Comparison of ENCODE assay signal across 8 cellular contexts in the genomic region with DNA sequence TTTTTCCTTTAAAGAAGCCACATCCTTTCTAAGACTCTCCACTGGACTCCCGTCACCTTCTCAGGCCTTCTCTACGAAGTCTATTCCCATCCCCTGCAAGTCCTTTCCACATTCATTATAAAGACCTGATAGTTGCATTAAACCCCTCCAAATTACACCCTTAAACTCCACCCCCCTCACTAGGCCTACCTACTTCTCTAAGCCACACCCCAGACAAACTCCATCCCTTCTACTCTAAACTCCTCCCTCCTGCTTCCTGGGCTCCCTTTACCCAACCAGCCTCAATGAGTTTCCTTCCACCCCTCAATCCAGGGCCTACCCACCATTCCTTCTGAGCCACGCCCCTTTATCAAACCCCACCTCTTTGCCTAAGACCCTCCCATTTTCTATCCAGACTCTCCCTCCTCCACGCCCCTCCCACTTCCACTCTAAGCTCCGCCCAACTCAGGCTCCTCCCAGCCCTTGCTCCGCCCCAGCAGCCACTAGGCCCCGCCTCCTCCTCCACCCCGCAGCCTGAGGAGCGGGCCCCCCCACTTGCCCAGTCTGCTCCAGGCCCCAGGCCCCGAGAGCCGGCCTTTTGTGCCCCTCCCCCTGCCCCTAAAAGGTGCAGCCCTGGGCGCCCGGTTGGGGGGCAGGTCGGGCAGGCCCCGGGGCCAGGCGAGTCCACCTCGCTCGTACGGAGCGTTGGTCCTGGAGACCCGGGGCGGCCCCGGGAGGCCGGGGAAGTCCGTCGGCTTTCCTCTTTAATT. TPM values are rescaled to one million over a fixed set of nuclear protein-coding genes. Genes with fewer than 3 reads are reported as not detected.
A peak's percentile ranks its signal among the peaks of the same experiment; 100 is the strongest.
DNase-seq lines count a peak whose midpoint lies in the region; ATAC-seq and TF ChIP-seq lines count a peak whose summit lies in the region.

No MANE protein-coding gene starts in this region.

- H2AK5ac ChIP-seq in IMR-90 (ENCODE audit: low read depth, low read length), result 0 out of 2 replicates have a peak overlapping the region, but pooled peaks have one; percentile 37

- H2AFZ ChIP-seq in IMR-90 (replicated peaks; ENCODE audit: low read length, poor library complexity) (peak overlapping the region; percentile 98), OCI-LY7 (ENCODE audit: low read length) (peak overlapping the region; percentile 66; the same call in 1 of the 2 replicates)

- H3K36me3 ChIP-seq in IMR-90 (ENCODE audit: control insufficient read depth, insufficient read depth, low read length) (peaks cover 22% of the 10 kb centered on the region), OCI-LY7 (ENCODE audit: insufficient read depth, low read length) (peaks cover 25% of the 10 kb centered on the region), muscle layer of colon (ENCODE audit: insufficient read depth, low read length) (peaks cover 20% of the 10 kb centered on the region)

- H3K9me3 ChIP-seq in IMR-90 (ENCODE audit: control insufficient read depth, insufficient read depth, low read length), result no peaks in the 10 kb centered on the region
- no peaks in the 10 kb centered on the region for H3K9me3 ChIP-seq in OCI-LY7 (ENCODE audit: low read length)
- H3K9me3 ChIP-seq in muscle layer of colon (ENCODE audit: low read length), result no peaks in the 10 kb centered on the region

- no peaks in the 10 kb centered on the region for H3K9me2 ChIP-seq in OCI-LY7 (ENCODE audit: insufficient read depth, low read length)

- ATAC-seq in GM21526 (IDR thresholded peaks at IDR 0.05; ENCODE audit: low FRiP score, unreplicated experiment) (peak; percentile 40), IMR-90 (ENCODE audit: low read depth) (peak; percentile 85)

- H3K9ac ChIP-seq in IMR-90 (ENCODE audit: low read depth, low read length), result peak overlapping the region; percentile 48
- H3K9ac ChIP-seq in muscle layer of colon (ENCODE audit: low read length), result no peak overlapping the region

- peak overlapping the region; percentile 79 for H2BK5ac ChIP-seq in IMR-90 (ENCODE audit: low read depth, low read length, poor library complexity, severe bottlenecking)

- 44% methylated on average over 4 of the region's 26 CpGs; no CpG with 5 or more reads in 1 of the 2 experiments for WGBS in IMR-90 (ENCODE audit: extremely low coverage in 2 of 2, insufficient read length in 1 of 2), 2 experiments

- peak overlapping the region; percentile 67 for H4K91ac ChIP-seq in IMR-90 (ENCODE audit: insufficient read depth, low read depth, low read length)

- peak; percentile 78 for TF ChIP-seq POLR2A in IMR-90 (IDR thresholded peaks at IDR 0.05; ENCODE audit: low read depth, low read length)
- no peak for TF ChIP-seq POLR2A in erythroblast (IDR thresholded peaks at IDR 0.05; ENCODE audit: low read length)

- H3K27ac ChIP-seq in IMR-90 (ENCODE audit: insufficient read depth, low read length) (peak overlapping the region; percentile 73), OCI-LY7 (ENCODE audit: low read depth, low read length, poor library complexity, severe bottlenecking) (peak overlapping the region; percentile 94), muscle layer of colon (ENCODE audit: low read depth, low read length) (peak overlapping the region; percentile 99)

- peak overlapping the region; percentile 81 to 97; a peak in 3 of 4 replicates for H4K8ac ChIP-seq in IMR-90 (ENCODE audit: low read depth in 2 of 2, low read length in 2 of 2)

- H2BK120ac ChIP-seq in IMR-90 (ENCODE audit: low read depth, low read length), result no peak overlapping the region

- H3K4me2 ChIP-seq in IMR-90 (ENCODE audit: low read depth, low read length) (peak overlapping the region; percentile 9), OCI-LY7 (ENCODE audit: low read length) (peak overlapping the region; percentile 70)

- intact Hi-C loops in IMR-90 (cut with micrococcal nuclease), result no loop called here
- intact Hi-C loops in OCI-LY7 (cut with micrococcal nuclease; ENCODE audit: unreplicated experiment), result loop anchor here (1.0 to 2.0 kb wide), 2 partner anchors 18 to 44 kb away; a partner anchor contains a TSS

- in situ Hi-C loops in IMR-90 (cut with MboI; ENCODE audit: low sequenced_read_pairs), result no loop called here

- no peaks in the 10 kb centered on the region for H3K27me3 ChIP-seq in IMR-90 (ENCODE audit: control insufficient read depth, insufficient read depth, low read length)
- H3K27me3 ChIP-seq in muscle layer of colon (ENCODE audit: control insufficient read depth in 1 of 2, insufficient read depth in 2 of 2, low read length in 2 of 2), result no peaks in the 10 kb centered on the region

- H3K14ac ChIP-seq in IMR-90 (replicated peaks; ENCODE audit: low read depth, low read length), result peak overlapping the region; percentile 51; the same call in 1 of the 2 replicates

- DNase-seq in DMS 273 (lab: John Stamatoyannopoulos, UW; ENCODE audit: unreplicated experiment) (peak; percentile 93), IMR-90 (peak; percentile 96), OCI-LY7 (ENCODE audit: low spot score) (peak; percentile 92), activated T-cell treated with anti-CD3 and anti-CD28 coated beads for 48 hours (ENCODE audit: low read depth) (peak; percentile 90), erythroblast (lab: John Stamatoyannopoulos, UW) (peak; percentile 96 to 98)
- peak; percentile 84 to 87 for DNase-seq in stimulated activated CD8-positive, alpha-beta memory T cell treated with anti-CD3 and anti-CD28 coated beads, Interleukin-7, amount 100 ng/mL, for 1 hour (ENCODE audit: low read depth in 2 of 2)

- H3K23ac ChIP-seq in IMR-90 (ENCODE audit: low read depth, low read length), result no peak overlapping the region

- CTCF ChIA-PET in IMR-90 (lab: Yijun Ruan, JAX) (interaction anchor here (1.3 kb wide), 1 partner anchor 132 kb away, joined by 6 read pairs; no protein-coding TSS in a partner anchor), OCI-LY7 (lab: Charles Lee; ENCODE audit: unreplicated experiment) (interaction anchor here (0.6 kb wide), 1 partner anchor 50 kb away, joined by 3 read pairs; no protein-coding TSS in a partner anchor)

- H2BK20ac ChIP-seq in IMR-90 (ENCODE audit: low read depth, low read length), result no peak overlapping the region

- TF ChIP-seq RAD21 in IMR-90 (IDR thresholded peaks at IDR 0.05; ENCODE audit: low read length), result no peak

- H2AK9ac ChIP-seq in IMR-90 (replicated peaks; ENCODE audit: low read depth, low read length, poor library complexity), result peak overlapping the region; percentile 94

- H3K4me1 ChIP-seq in IMR-90 (ENCODE audit: control insufficient read depth, insufficient read depth, low read length), result peaks cover 4% of the 10 kb centered on the region; the same call in 1 of the 2 replicates
- H3K4me1 ChIP-seq in OCI-LY7 (ENCODE audit: insufficient read depth, low read length, poor library complexity, severe bottlenecking), result peaks cover 26% of the 10 kb centered on the region
- peaks cover 18% of the 10 kb centered on the region for H3K4me1 ChIP-seq in muscle layer of colon (ENCODE audit: insufficient read depth, low read length)

- no peak overlapping the region for H4K5ac ChIP-seq in IMR-90 (ENCODE audit: low read depth, low read length)

- H3K18ac ChIP-seq in IMR-90 (ENCODE audit: low read depth, low read length), result no peak overlapping the region

- H3K4me3 ChIP-seq in IMR-90 (ENCODE audit: insufficient read depth, low read depth, low read length) (peak overlapping the region; percentile 56), OCI-LY7 (ENCODE audit: low read depth, low read length, poor library complexity, severe bottlenecking) (peak overlapping the region; percentile 74), muscle layer of colon (ENCODE audit: low read depth in 1 of 2, low read length in 2 of 2) (peak overlapping the region; percentile 75 to 91)

- dilution Hi-C loops in IMR-90 (cut with HindIII; ENCODE audit: low sequenced_read_pairs, unreplicated experiment), result no loop called here

- H3K79me1 ChIP-seq in IMR-90 (ENCODE audit: low read depth in 1 of 2, low read length in 2 of 2), result peaks cover 19 to 36% of the 10 kb centered on the region in 2 experiments

- BruUV-seq in IMR-90 (replicated peaks; lab: Mats Ljungman, UMichigan) (no TSS peak), OCI-LY7 (replicated peaks; lab: Mats Ljungman, UMichigan) (no TSS peak)

- POLR2A ChIA-PET in IMR-90 (lab: Charles Lee; ENCODE audit: unreplicated experiment) (interaction anchor here (0.5 to 1.4 kb wide), 6 partner anchors 13 to 451 kb away, joined by 3 to 10 read pairs (median 4); a partner anchor contains a TSS), OCI-LY7 (lab: Charles Lee) (interaction anchor here (0.8 to 1.6 kb wide), 4 partner anchors 11 to 48 kb away, joined by 3 to 15 read pairs (median 6); a partner anchor contains a TSS)

- no peak overlapping the region for H2BK15ac ChIP-seq in IMR-90 (ENCODE audit: low read depth, low read length)

- H3K79me2 ChIP-seq in OCI-LY7 (ENCODE audit: insufficient read depth, low read depth, low read length), result no peaks in the 10 kb centered on the region

- peaks cover 13% of the 10 kb centered on the region for H3K9me1 ChIP-seq in IMR-90 (ENCODE audit: insufficient read depth, low read length)

- no peak for TF ChIP-seq CTCF in IMR-90 (conservative IDR thresholded peaks at IDR 0.05; ENCODE audit: low read depth, low read length)
- no peak for TF ChIP-seq CTCF in OCI-LY7 (conservative IDR thresholded peaks at IDR 0.05; ENCODE audit: low read length)

- H3K56ac ChIP-seq in IMR-90 (ENCODE audit: extremely low read depth, insufficient read depth, low read length), result no peak overlapping the region; the same call in 1 of the 2 replicates

- H4K20me1 ChIP-seq in IMR-90 (ENCODE audit: insufficient read depth, low read length) (no peaks in the 10 kb centered on the region), OCI-LY7 (ENCODE audit: insufficient read depth, low read length) (no peaks in the 10 kb centered on the region)

- peak overlapping the region; percentile 82 for H3K4ac ChIP-seq in IMR-90 (ENCODE audit: low read depth, low read length)

RNA-seq across cellular contexts. Expression of a gene that starts 0.4 kb away (rescaled TPM):
- total RNA-seq in IMR-90 (2012; rRNA removed) (0.83 and 1.3 TPM in 2 replicates), OCI-LY7 (2022) (17.1 and 18.0 TPM in 2 replicates)
- 5.5 and 5.9 TPM in 2 replicates for polyA plus RNA-seq in IMR-90 (2012; rRNA removed)
- polyA plus RNA-seq in IMR-90 (2012; cell fraction: cytosol; rRNA removed), result 3.6 and 5.0 TPM in 2 replicates
- polyA plus RNA-seq in IMR-90 (2012; cell fraction: nucleus; rRNA removed; ENCODE audit: low replicate concordance), result 12.9 and 19.2 TPM in 2 replicates
- 6.0 and 6.8 TPM in 2 replicates for total RNA-seq in OCI-LY7 (2014; rRNA removed; shearing (Covaris generic))

RNA-seq across cellular contexts. Expression of a gene that starts 1.2 kb away (rescaled TPM):
- total RNA-seq in IMR-90 (2012; rRNA removed) (2.3 and 2.8 TPM in 2 replicates), OCI-LY7 (2022) (9.2 and 12.3 TPM in 2 replicates)
- 6.6 and 8.0 TPM in 2 replicates for polyA plus RNA-seq in IMR-90 (2012; rRNA removed)
- 6.2 and 14.1 TPM in 2 replicates for polyA plus RNA-seq in IMR-90 (2012; cell fraction: cytosol; rRNA removed)
- polyA plus RNA-seq in IMR-90 (2012; cell fraction: nucleus; rRNA removed; ENCODE audit: low replicate concordance), result 4.0 and 9.8 TPM in 2 replicates
- total RNA-seq in OCI-LY7 (2014; rRNA removed; shearing (Covaris generic)), result 14.5 and 21.6 TPM in 2 replicates

RNA-seq across cellular contexts. Expression of a gene that starts 6.6 kb away (rescaled TPM):
- total RNA-seq in IMR-90 (2012; rRNA removed), result under 0.01 TPM in 2 replicates
- 4.6 and 6.3 TPM in 2 replicates for polyA plus RNA-seq in IMR-90 (2012; rRNA removed)
- polyA plus RNA-seq in IMR-90 (2012; cell fraction: cytosol; rRNA removed), result 4.5 and 9.2 TPM in 2 replicates
- 7.6 and 24.5 TPM in 2 replicates for polyA plus RNA-seq in IMR-90 (2012; cell fraction: nucleus; rRNA removed; ENCODE audit: low replicate concordance)
- 2.1 and 3.0 TPM in 2 replicates for total RNA-seq in OCI-LY7 (2014; rRNA removed; shearing (Covaris generic))
- total RNA-seq in OCI-LY7 (2022), result 11.3 and 13.0 TPM in 2 replicates

RNA-seq across cellular contexts. Expression of a gene that starts 18.2 kb away (rescaled TPM):
- total RNA-seq in IMR-90 (2012; rRNA removed) (0.54 and 0.83 TPM in 2 replicates), OCI-LY7 (2022) (11.1 and 11.6 TPM in 2 replicates)
- 9.0 and 10.7 TPM in 2 replicates for polyA plus RNA-seq in IMR-90 (2012; rRNA removed)
- polyA plus RNA-seq in IMR-90 (2012; cell fraction: cytosol; rRNA removed), result 4.6 and 9.6 TPM in 2 replicates
- polyA plus RNA-seq in IMR-90 (2012; cell fraction: nucleus; rRNA removed; ENCODE audit: low replicate concordance), result 19.0 and 30.7 TPM in 2 replicates
- 4.1 and 6.1 TPM in 2 replicates for total RNA-seq in OCI-LY7 (2014; rRNA removed; shearing (Covaris generic))

RNA-seq across cellular contexts. Expression of a gene that starts 25.5 kb away (rescaled TPM):
- 2.5 TPM in 2 replicates for total RNA-seq in IMR-90 (2012; rRNA removed)
- polyA plus RNA-seq in IMR-90 (2012; rRNA removed), result 3.7 and 4.1 TPM in 2 replicates
- polyA plus RNA-seq in IMR-90 (2012; cell fraction: cytosol; rRNA removed), result 3.2 and 4.1 TPM in 2 replicates
- 9.5 and 20.0 TPM in 2 replicates for polyA plus RNA-seq in IMR-90 (2012; cell fraction: nucleus; rRNA removed; ENCODE audit: low replicate concordance)
- 3.4 and 6.6 TPM in 2 replicates for total RNA-seq in OCI-LY7 (2014; rRNA removed; shearing (Covaris generic))
- 4.0 and 5.4 TPM in 2 replicates for total RNA-seq in OCI-LY7 (2022)

Comparison
In these comparisons a context has a peak if more than half of its experiments do, and no peak if none do; other contexts are left out.
1. Peak in every context shown above with its lines: DNase-seq, ATAC-seq, H3K4me3 ChIP-seq and H3K27ac ChIP-seq.